Comparison of ENCODE assay signal across 1 cellular context in the genomic region with DNA sequence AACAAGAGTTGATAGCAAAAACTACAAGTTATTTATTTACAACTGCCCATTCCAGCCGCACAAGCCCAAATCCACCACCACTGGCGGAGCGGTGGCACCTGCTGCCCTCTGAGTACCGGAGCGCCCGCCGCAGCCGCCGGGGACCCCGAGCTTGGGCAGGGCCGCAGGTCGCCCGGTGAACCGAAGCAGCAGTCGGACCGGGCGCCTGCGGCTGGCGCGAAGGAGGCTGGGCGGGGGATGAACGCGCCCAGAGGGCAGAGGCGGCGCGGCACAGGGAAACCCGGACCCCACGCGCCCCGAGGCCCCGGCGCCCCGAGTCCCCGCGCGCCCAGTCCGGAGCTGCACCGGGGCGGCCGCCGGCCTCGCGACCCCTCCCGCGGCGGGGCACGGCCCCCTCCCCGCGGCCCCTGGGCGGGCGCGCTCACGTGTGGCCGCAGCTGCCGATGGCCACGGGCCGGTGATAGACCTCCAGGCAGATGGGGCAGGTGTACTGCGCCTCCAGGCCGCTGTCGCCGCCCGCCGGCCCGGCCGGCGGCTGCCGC.
A peak's percentile ranks its signal among the peaks of the same experiment; 100 is the strongest.
TF ChIP-seq lines count a peak whose summit lies in the region.

No MANE protein-coding gene starts in this region.

TF ChIP-seq in H1, 55 proteins besides CTCF, POLR2A, EP300 and RAD21:
- TF ChIP-seq SAP30 (IDR thresholded peaks at IDR 0.05; ENCODE audit: insufficient read depth, insufficient replicate concordance, low read length) = no peak
- peak; percentile 78; the same call in 1 of the 2 replicates for TF ChIP-seq PHF8 (conservative IDR thresholded peaks at IDR 0.05; ENCODE audit: low read depth, low read length)
